ENCODE assay signal across 21 cellular contexts in genomic region chr13:96294930-96295657, GRCh38.
"Had no signal": no experiment of that assay in that cellular context is flagged by ENCODE, and none has a peak within 500 bp of the region (broad histone marks: within the 10 kb centered on the region; RNA-seq: fewer than 3 reads in every experiment).

No MANE protein-coding gene starts in this region.

- H3K4me1 Mint-ChIP-seq: activated CD4-positive, alpha-beta T cell treated with anti-CD3 and anti-CD28 coated beads for 36 hours had no signal

- H3K27ac ChIP-seq: cardiac muscle cell, colonic mucosa, epithelial cell of prostate, lower lobe of right lung, parathyroid adenoma, suprapubic skin had no signal

- H3K79me2 ChIP-seq: parathyroid adenoma had no signal

- H3K4me3 Mint-ChIP-seq: activated CD4-positive, alpha-beta T cell treated with anti-CD3 and anti-CD28 coated beads for 36 hours; activated CD8-positive, alpha-beta T cell treated with anti-CD3 and anti-CD28 coated beads for 36 hours; activated T-cell treated with anti-CD3 and anti-CD28 coated beads, Interleukin-2, amount 50 U/mL, for 72 hours; type B pancreatic cell had no signal

- H3K36me3 ChIP-seq: cardiac muscle cell, colonic mucosa, lower lobe of right lung, suprapubic skin had no signal

- H3K36me3 Mint-ChIP-seq: type B pancreatic cell had no signal

- FAIRE-seq: astrocyte had no signal

- H3K9ac ChIP-seq: parathyroid adenoma had no signal

- H3K27ac Mint-ChIP-seq: activated CD4-positive, alpha-beta T cell treated with anti-CD3 and anti-CD28 coated beads for 36 hours; activated CD8-positive, alpha-beta T cell treated with anti-CD3 and anti-CD28 coated beads for 36 hours; activated T-cell treated with anti-CD3 and anti-CD28 coated beads, Interleukin-2, amount 50 U/mL, for 72 hours; type B pancreatic cell had no signal

- ATAC-seq: activated CD4-positive, alpha-beta T cell treated with anti-CD3 and anti-CD28 coated beads for 36 hours; activated CD8-positive, alpha-beta T cell treated with anti-CD3 and anti-CD28 coated beads for 36 hours; activated T-cell treated with anti-CD3 and anti-CD28 coated beads, Interleukin-2, amount 50 U/mL, for 72 hours; lower lobe of right lung; stimulated activated naive CD8-positive, alpha-beta T cell treated with anti-CD3 and anti-CD28 coated beads, Interleukin-15, Interleukin-2, amounts not matched to agents 100 U/mL and 50 U/mL, for 24 hours had no signal

- H2AFZ ChIP-seq: parathyroid adenoma had no signal

- H3K4me3 ChIP-seq: cardiac muscle cell, colonic mucosa, lower lobe of right lung, suprapubic skin had no signal

- H3K27me3 ChIP-seq: cardiac muscle cell, colonic mucosa, suprapubic skin had no signal

- DNase-seq: activated CD4-positive, alpha-beta T cell treated with anti-CD3 and anti-CD28 coated beads for 36 hours; activated CD8-positive, alpha-beta memory T cell treated with anti-CD3 and anti-CD28 coated beads, Interleukin-2, amount 50 U/mL, for 4 hours; activated CD8-positive, alpha-beta T cell treated with anti-CD3 and anti-CD28 coated beads for 36 hours; activated naive CD4-positive, alpha-beta T cell; activated T-cell treated with anti-CD3 and anti-CD28 coated beads, Interleukin-2, amount 50 U/mL, for 72 hours; colonic mucosa; effector CD8-positive, alpha-beta T cell; hippocampal formation; kidney glomerular epithelial cell; lower lobe of right lung; midbrain; stimulated activated CD4-positive, alpha-beta T cell treated with anti-CD3 and anti-CD28 coated beads, Interleukin-4, amount 100 ng/mL, for 1 hour; stimulated activated CD8-positive, alpha-beta memory T cell treated with anti-CD3 and anti-CD28 coated beads, Interleukin-4, amount 100 ng/mL, for 48 hours; stimulated activated naive CD8-positive, alpha-beta T cell treated with anti-CD3 and anti-CD28 coated beads, Interleukin-15, Interleukin-2, amounts not matched to agents 100 U/mL and 50 U/mL, for 24 hours; T-helper 9 cell had no signal

- H3K27me3 Mint-ChIP-seq: activated CD4-positive, alpha-beta T cell treated with anti-CD3 and anti-CD28 coated beads for 36 hours; activated CD8-positive, alpha-beta T cell treated with anti-CD3 and anti-CD28 coated beads for 36 hours had no signal

- H3K9me3 ChIP-seq: colonic mucosa, lower lobe of right lung, suprapubic skin had no signal

- H3K4me1 ChIP-seq: colonic mucosa, lower lobe of right lung, parathyroid adenoma, suprapubic skin had no signal
